Comparison of ENCODE assay signal across 2 cellular contexts in the genomic region with DNA sequence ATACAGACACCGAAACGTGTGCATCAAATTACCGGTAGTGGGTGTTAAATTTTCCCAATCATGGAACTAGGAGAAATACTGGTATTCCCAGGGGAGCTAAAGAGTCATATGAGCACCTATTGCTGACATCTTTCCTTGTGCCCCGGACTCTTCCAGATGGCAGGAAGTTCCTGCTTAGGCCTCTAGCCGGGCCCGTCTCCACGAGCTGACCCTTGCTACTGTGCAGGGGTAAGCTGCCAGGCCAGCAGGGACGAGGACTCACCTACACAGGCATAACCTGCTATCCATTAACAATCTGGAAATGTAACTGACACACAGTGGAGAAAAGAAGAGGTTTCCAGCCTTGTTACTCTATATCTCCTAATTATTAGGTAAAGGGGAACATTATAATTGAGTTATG.
TF ChIP-seq lines count a peak whose summit lies in the region.

No MANE protein-coding gene starts in this region.

TF ChIP-seq in IMR-90, 13 proteins besides CTCF, POLR2A, EP300 and RAD21:
- TF ChIP-seq MAZ (IDR thresholded peaks at IDR 0.05; ENCODE audit: borderline replicate concordance, low read depth, low read length) (no peak), ELK1 (IDR thresholded peaks at IDR 0.05; ENCODE audit: borderline replicate concordance, low read depth, low read length) (no peak), CHD1 (IDR thresholded peaks at IDR 0.05; ENCODE audit: low read depth, low read length) (no peak), FOS (IDR thresholded peaks at IDR 0.05; ENCODE audit: low read depth, low read length) (no peak), CEBPB (IDR thresholded peaks at IDR 0.05; ENCODE audit: low read depth, low read length) (no peak), NFE2L2 (IDR thresholded peaks at IDR 0.05; ENCODE audit: low read depth, low read length) (no peak), MXI1 (IDR thresholded peaks at IDR 0.05; ENCODE audit: borderline replicate concordance, low read depth, low read length) (no peak), BHLHE40 (IDR thresholded peaks at IDR 0.05; ENCODE audit: low read depth, low read length) (no peak), SMC3 (IDR thresholded peaks at IDR 0.05; ENCODE audit: low read depth, low read length) (no peak), RFX5 (IDR thresholded peaks at IDR 0.05; ENCODE audit: low read depth, low read length) (no peak), RCOR1 (IDR thresholded peaks at IDR 0.05; ENCODE audit: insufficient replicate concordance, low read length) (no peak), MAFK (IDR thresholded peaks at IDR 0.05; ENCODE audit: low read depth, low read length) (no peak)
- TF ChIP-seq, protein P1, sequence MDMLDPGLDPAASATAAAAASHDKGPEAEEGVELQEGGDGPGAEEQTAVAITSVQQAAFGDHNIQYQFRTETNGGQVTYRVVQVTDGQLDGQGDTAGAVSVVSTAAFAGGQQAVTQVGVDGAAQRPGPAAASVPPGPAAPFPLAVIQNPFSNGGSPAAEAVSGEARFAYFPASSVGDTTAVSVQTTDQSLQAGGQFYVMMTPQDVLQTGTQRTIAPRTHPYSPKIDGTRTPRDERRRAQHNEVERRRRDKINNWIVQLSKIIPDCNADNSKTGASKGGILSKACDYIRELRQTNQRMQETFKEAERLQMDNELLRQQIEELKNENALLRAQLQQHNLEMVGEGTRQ (IDR thresholded peaks at IDR 0.05; ENCODE audit: low read depth, low read length) = no peak

TF ChIP-seq in WTC11, 78 proteins besides CTCF, POLR2A, EP300 and RAD21:
- TF ChIP-seq FOXJ3 (CRISPR knock-in tag; IDR thresholded peaks at IDR 0.05; ENCODE audit: borderline replicate concordance) (no peak), CREB1 (CRISPR knock-in tag; IDR thresholded peaks at IDR 0.05) (no peak)
